29 cellular contexts compared by ENCODE assay signal in the genomic region with DNA sequence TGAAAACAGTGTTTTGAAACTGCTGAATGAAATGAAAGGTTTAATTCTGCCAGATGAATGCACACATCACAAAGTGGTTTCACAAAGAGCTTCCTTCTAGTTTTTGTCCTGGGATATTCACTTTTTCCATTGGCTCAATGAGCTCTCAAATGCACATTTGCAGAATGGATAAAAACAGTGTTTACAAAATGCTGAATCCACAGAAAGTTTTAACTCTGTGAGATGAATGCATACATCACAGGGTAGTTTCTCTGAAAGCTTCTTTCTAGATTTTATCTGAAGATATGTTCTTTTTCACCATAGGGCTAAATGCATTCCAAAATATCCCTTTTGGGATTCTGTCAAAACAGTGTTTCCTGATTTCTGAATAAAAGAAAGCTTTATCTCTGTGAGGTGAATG.
"Had no signal": no experiment of that assay in that cellular context is flagged by ENCODE, and none has a peak within 500 bp of the region (broad histone marks: within the 10 kb centered on the region; RNA-seq: fewer than 3 reads in every experiment).

No MANE protein-coding gene starts in this region.

- H3K4me3 ChIP-seq: stomach, suprapubic skin, testis, thoracic aorta, thyroid gland, tibial artery, tibial nerve, transverse colon, upper lobe of left lung, upper lobe of right lung, uterus, vagina had no signal

- FAIRE-seq: urothelium cell line had no signal

- ATAC-seq: stimulated activated effector memory CD8-positive, alpha-beta T cell treated with anti-CD3 and anti-CD28 coated beads, Interleukin-12 subunit alpha, Interleukin-12 subunit beta, amount 100 ng/mL, for 72 hours; stimulated activated memory B cell treated with anti-CD40 and anti-IgM and Interleukin-4, amounts not matched to agents 10 μg/mL and 1 μg/mL and 100 μg/mL, for 72 hours; stimulated activated naive B cell treated with anti-CD40 and anti-IgM and Interleukin-4, amounts not matched to agents 10 μg/mL and 1 μg/mL and 100 μg/mL, for 72 hours; stimulated activated naive CD8-positive, alpha-beta T cell treated with anti-CD3 and anti-CD28 coated beads, Interleukin-15, amount 100 ng/mL, for 72 hours; stimulated activated naive CD8-positive, alpha-beta T cell treated with anti-CD3 and anti-CD28 coated beads, Interleukin-15, Interleukin-2, amounts not matched to agents 100 U/mL and 50 U/mL, for 24 hours; upper lobe of right lung had no signal

- H3K36me3 ChIP-seq: stomach, suprapubic skin, thoracic aorta, thyroid gland, tibial artery, tibial nerve, transverse colon, upper lobe of left lung, upper lobe of right lung, uterus, vagina had no signal

- H3K27ac ChIP-seq: stomach, suprapubic skin, testis, thoracic aorta, thyroid gland, tibial artery, tibial nerve, transverse colon, upper lobe of left lung, upper lobe of right lung, uterus, vagina had no signal

- H3K36me3 Mint-ChIP-seq: stimulated activated effector memory CD8-positive, alpha-beta T cell treated with anti-CD3 and anti-CD28 coated beads, Interleukin-12 subunit alpha, Interleukin-12 subunit beta, amount 100 ng/mL, for 72 hours; stimulated activated memory B cell treated with anti-CD40 and anti-IgM and Interleukin-4, amounts not matched to agents 10 μg/mL and 1 μg/mL and 100 μg/mL, for 72 hours; stimulated activated naive B cell treated with anti-CD40 and anti-IgM and Interleukin-4, amounts not matched to agents 10 μg/mL and 1 μg/mL and 100 μg/mL, for 72 hours; type B pancreatic cell had no signal

- H3K4me3 Mint-ChIP-seq: stimulated activated effector memory CD8-positive, alpha-beta T cell treated with anti-CD3 and anti-CD28 coated beads, Interleukin-12 subunit alpha, Interleukin-12 subunit beta, amount 100 ng/mL, for 72 hours; stimulated activated memory B cell treated with anti-CD40 and anti-IgM and Interleukin-4, amounts not matched to agents 10 μg/mL and 1 μg/mL and 100 μg/mL, for 72 hours; stimulated activated naive B cell treated with anti-CD40 and anti-IgM and Interleukin-4, amounts not matched to agents 10 μg/mL and 1 μg/mL and 100 μg/mL, for 72 hours; stimulated activated naive CD8-positive, alpha-beta T cell treated with anti-CD3 and anti-CD28 coated beads, Interleukin-15, amount 100 ng/mL, for 72 hours; stimulated activated naive CD8-positive, alpha-beta T cell treated with anti-CD3 and anti-CD28 coated beads, Interleukin-15, Interleukin-2, amounts not matched to agents 100 ng/mL and 50 ng/mL, for 24 hours; type B pancreatic cell had no signal

- H3K27ac Mint-ChIP-seq: stimulated activated effector memory CD8-positive, alpha-beta T cell treated with anti-CD3 and anti-CD28 coated beads, Interleukin-12 subunit alpha, Interleukin-12 subunit beta, amount 100 ng/mL, for 72 hours; stimulated activated memory B cell treated with anti-CD40 and anti-IgM and Interleukin-4, amounts not matched to agents 10 μg/mL and 1 μg/mL and 100 μg/mL, for 72 hours; stimulated activated naive B cell treated with anti-CD40 and anti-IgM and Interleukin-4, amounts not matched to agents 10 μg/mL and 1 μg/mL and 100 μg/mL, for 72 hours; stimulated activated naive CD8-positive, alpha-beta T cell treated with anti-CD3 and anti-CD28 coated beads, Interleukin-15, amount 100 ng/mL, for 72 hours; stimulated activated naive CD8-positive, alpha-beta T cell treated with anti-CD3 and anti-CD28 coated beads, Interleukin-15, Interleukin-2, amounts not matched to agents 100 ng/mL and 50 ng/mL, for 24 hours; type B pancreatic cell had no signal

- H3K4me1 Mint-ChIP-seq: stimulated activated effector memory CD8-positive, alpha-beta T cell treated with anti-CD3 and anti-CD28 coated beads, Interleukin-12 subunit alpha, Interleukin-12 subunit beta, amount 100 ng/mL, for 72 hours; stimulated activated memory B cell treated with anti-CD40 and anti-IgM and Interleukin-4, amounts not matched to agents 10 μg/mL and 1 μg/mL and 100 μg/mL, for 72 hours; stimulated activated naive B cell treated with anti-CD40 and anti-IgM and Interleukin-4, amounts not matched to agents 10 μg/mL and 1 μg/mL and 100 μg/mL, for 72 hours; stimulated activated naive CD8-positive, alpha-beta T cell treated with anti-CD3 and anti-CD28 coated beads, Interleukin-15, amount 100 ng/mL, for 72 hours had no signal

- H3K27me3 ChIP-seq: stomach, suprapubic skin, testis, thyroid gland, tibial artery, tibial nerve, transverse colon, upper lobe of left lung, upper lobe of right lung, uterus, vagina had no signal

- H3K4me1 ChIP-seq: stomach, suprapubic skin, testis, thyroid gland, tibial artery, tibial nerve, transverse colon, upper lobe of left lung, upper lobe of right lung, uterus, vagina had no signal

- DNase-seq: stimulated activated CD4-positive, alpha-beta T cell treated with anti-CD3 and anti-CD28 coated beads, Interleukin-2, amount 100 ng/mL, for 48 hours; stimulated activated CD4-positive, alpha-beta T cell treated with anti-CD3 and anti-CD28 coated beads, Interleukin-4, amount 100 ng/mL, for 1 hour; stimulated activated CD4-positive, alpha-beta T cell treated with anti-CD3 and anti-CD28 coated beads, Interleukin-4, amount 100 ng/mL, for 24 hours; stimulated activated CD4-positive, alpha-beta T cell treated with anti-CD3 and anti-CD28 coated beads, Interleukin-4, amount 100 ng/mL, for 4 hours; stimulated activated CD8-positive, alpha-beta memory T cell treated with anti-CD3 and anti-CD28 coated beads, Interleukin-4, amount 100 ng/mL, for 48 hours; stimulated activated naive B cell treated with anti-CD40 and anti-IgM and Interleukin-4, amounts not matched to agents 10 μg/mL and 1 μg/mL and 100 μg/mL, for 72 hours; stimulated activated naive CD4-positive, alpha-beta T cell; stimulated activated naive CD4-positive, alpha-beta T cell treated with Interleukin-2 at 50 U/mL for 16 hours; stimulated activated naive CD8-positive, alpha-beta T cell treated with anti-CD3 and anti-CD28 coated beads, Interleukin-15, amount 100 ng/mL, for 72 hours; stimulated activated naive CD8-positive, alpha-beta T cell treated with anti-CD3 and anti-CD28 coated beads, Interleukin-15, Interleukin-2, amounts not matched to agents 100 U/mL and 50 U/mL, for 24 hours; stomach; substantia nigra; testis; thyroid gland; tibial artery; transverse colon; trophoblast cell; upper lobe of left lung; upper lobe of right lung; uterus had no signal

- H3K9me3 ChIP-seq: testis, thyroid gland had no signal

- H3K27me3 Mint-ChIP-seq: stimulated activated memory B cell treated with anti-CD40 and anti-IgM and Interleukin-4, amounts not matched to agents 10 μg/mL and 1 μg/mL and 100 μg/mL, for 72 hours; stimulated activated naive B cell treated with anti-CD40 and anti-IgM and Interleukin-4, amounts not matched to agents 10 μg/mL and 1 μg/mL and 100 μg/mL, for 72 hours; stimulated activated naive CD8-positive, alpha-beta T cell treated with anti-CD3 and anti-CD28 coated beads, Interleukin-15, amount 100 ng/mL, for 72 hours; stimulated activated naive CD8-positive, alpha-beta T cell treated with anti-CD3 and anti-CD28 coated beads, Interleukin-15, Interleukin-2, amounts not matched to agents 100 ng/mL and 50 ng/mL, for 24 hours; type B pancreatic cell had no signal
